ENCODE assay signal across 1 cellular context in genomic region chr19:10685210-10685609, GRCh38.
TF ChIP-seq lines count a peak whose summit lies in the region.

No MANE protein-coding gene starts in this region.

TF ChIP-seq in GM12878, 131 proteins besides CTCF, POLR2A, EP300 and RAD21:
- TF ChIP-seq USF2 (IDR thresholded peaks at IDR 0.05; ENCODE audit: borderline replicate concordance, low read depth, low read length): no peak
- no peak for TF ChIP-seq SIX5 (IDR thresholded peaks at IDR 0.05; ENCODE audit: low read depth, low read length, severe bottlenecking)
- no peak for TF ChIP-seq TAF1 (IDR thresholded peaks at IDR 0.05; ENCODE audit: borderline replicate concordance, low read depth, low read length)
- TF ChIP-seq E2F8 (IDR thresholded peaks at IDR 0.05; ENCODE audit: low read depth, partially characterized antibody): no peak
- TF ChIP-seq MAX (IDR thresholded peaks at IDR 0.05; ENCODE audit: low read depth, low read length): no peak
- no peak for TF ChIP-seq MXI1 (IDR thresholded peaks at IDR 0.05; ENCODE audit: low read depth, low read length)
- no peak for TF ChIP-seq ZNF207 (IDR thresholded peaks at IDR 0.05; ENCODE audit: borderline replicate concordance)
- TF ChIP-seq CHD4 (IDR thresholded peaks at IDR 0.05): no peak
- TF ChIP-seq YBX1 (IDR thresholded peaks at IDR 0.05): no peak
- no peak for TF ChIP-seq PRDM15 (CRISPR knock-in tag; IDR thresholded peaks at IDR 0.05)
- no peak for TF ChIP-seq SIN3A (IDR thresholded peaks at IDR 0.05; ENCODE audit: low read depth, low read length)
